ENCODE assay signal across 15 cellular contexts in the genomic region with DNA sequence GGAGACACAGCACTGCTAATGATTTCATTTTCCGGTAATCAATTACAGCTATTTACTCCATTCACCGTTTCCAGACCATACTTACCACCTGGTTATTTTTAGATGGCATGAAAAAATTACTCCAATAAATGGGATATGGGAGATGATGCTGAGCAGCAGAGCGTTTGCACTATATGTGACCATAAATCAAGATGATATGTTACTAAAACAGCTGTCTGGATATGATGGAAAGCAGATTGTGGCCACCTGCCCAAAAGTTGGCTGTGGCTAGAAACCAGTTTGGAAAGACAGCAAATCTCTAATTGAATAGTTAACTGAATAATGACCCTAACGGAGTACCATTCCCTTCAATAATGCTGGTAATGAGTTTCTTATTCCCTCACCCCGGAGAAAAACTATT. TPM values are rescaled to one million over a fixed set of nuclear protein-coding genes. Genes with fewer than 3 reads are reported as not detected.
DNase-seq lines count a peak whose midpoint lies in the region; ATAC-seq and TF ChIP-seq lines count a peak whose summit lies in the region.
"Had no signal": no experiment of that assay in that cellular context is flagged by ENCODE, and none has a peak within 500 bp of the region (broad histone marks: within the 10 kb centered on the region; RNA-seq: fewer than 3 reads in every experiment).

No MANE protein-coding gene starts in this region.

- no peak overlapping the region for H3K27ac Mint-ChIP-seq in endothelial cell (ENCODE audit: unreplicated experiment)
- H3K27ac Mint-ChIP-seq in activated naive CD8-positive, alpha-beta T cell treated with anti-CD3 and anti-CD28 coated beads, Interleukin-2, amount 50 U/mL, for 24 hours = no peak overlapping the region
- H3K27ac Mint-ChIP-seq: B cell; CD4-positive, alpha-beta memory T cell; HFFc6 had no signal

- TF ChIP-seq CTCF in endothelial cell (IDR thresholded peaks at IDR 0.05; ENCODE audit: unreplicated experiment) = no peak

- ATAC-seq in activated naive CD8-positive, alpha-beta T cell treated with anti-CD3 and anti-CD28 coated beads, Interleukin-2, amount 50 U/mL, for 24 hours = no peak
- ATAC-seq in GM21390 (IDR thresholded peaks at IDR 0.05; ENCODE audit: unreplicated experiment) = no peak

- H3K4me3 ChIP-seq in muscle layer of colon (ENCODE audit: low read depth in 1 of 2, low read length in 2 of 2) = no peak overlapping the region

- H3K9me3 ChIP-seq in muscle layer of colon (ENCODE audit: low read length) = no peaks in the 10 kb centered on the region

- peak overlapping the region; percentile 19 for H3K27ac ChIP-seq in muscle layer of colon (ENCODE audit: low read depth, low read length)
- H3K27ac ChIP-seq: C4-2B had no signal

- peaks cover 41% of the 10 kb centered on the region for H3K4me1 ChIP-seq in muscle layer of colon (ENCODE audit: insufficient read depth, low read length)

- no peak overlapping the region for H3K4me3 Mint-ChIP-seq in endothelial cell (ENCODE audit: unreplicated experiment)
- H3K4me3 Mint-ChIP-seq in activated naive CD8-positive, alpha-beta T cell treated with anti-CD3 and anti-CD28 coated beads, Interleukin-2, amount 50 U/mL, for 24 hours = no peak overlapping the region
- H3K4me3 Mint-ChIP-seq: B cell; CD4-positive, alpha-beta memory T cell; HFFc6 had no signal

- DNase-seq in NCI-H524 (lab: John Stamatoyannopoulos, UW) = peak; percentile 1 to 59
- DNase-seq in NCI-H524 treated with DMSO at 0.1 percent for 48 hours (lab: John Stamatoyannopoulos, UW) = no peak
- DNase-seq in NCI-H69 (lab: John Stamatoyannopoulos, UW) = peak; percentile 67
- no peak for DNase-seq in endothelial cell (ENCODE audit: low spot score)
- no peak for DNase-seq in activated naive CD8-positive, alpha-beta T cell treated with anti-CD3 and anti-CD28 coated beads, Interleukin-2, amount 50 U/mL, for 24 hours
- DNase-seq: CD4-positive, alpha-beta memory T cell; DND-41; GDM1; HCEC 1CT; HFFc6; IMR-90 had no signal

- no peaks in the 10 kb centered on the region for H3K4me1 Mint-ChIP-seq in endothelial cell (ENCODE audit: unreplicated experiment)
- H3K4me1 Mint-ChIP-seq in activated naive CD8-positive, alpha-beta T cell treated with anti-CD3 and anti-CD28 coated beads, Interleukin-2, amount 50 U/mL, for 24 hours = no peaks in the 10 kb centered on the region
- H3K4me1 Mint-ChIP-seq: B cell; CD4-positive, alpha-beta memory T cell had no signal

- no peaks in the 10 kb centered on the region for H3K36me3 Mint-ChIP-seq in endothelial cell (ENCODE audit: low read depth, unreplicated experiment)
- no peaks in the 10 kb centered on the region for H3K36me3 Mint-ChIP-seq in activated naive CD8-positive, alpha-beta T cell treated with anti-CD3 and anti-CD28 coated beads, Interleukin-2, amount 50 U/mL, for 24 hours (ENCODE audit: low read depth)
- H3K36me3 Mint-ChIP-seq: CD4-positive, alpha-beta memory T cell had no signal

- H3K36me3 ChIP-seq in muscle layer of colon (ENCODE audit: insufficient read depth, low read length) = no peaks in the 10 kb centered on the region

- H3K9ac ChIP-seq in muscle layer of colon (ENCODE audit: low read length) = no peak overlapping the region

- peaks cover 2% of the 10 kb centered on the region for H3K27me3 Mint-ChIP-seq in endothelial cell (ENCODE audit: unreplicated experiment)
- H3K27me3 Mint-ChIP-seq in activated naive CD8-positive, alpha-beta T cell treated with anti-CD3 and anti-CD28 coated beads, Interleukin-2, amount 50 U/mL, for 24 hours = peaks cover 5% of the 10 kb centered on the region
- H3K27me3 Mint-ChIP-seq: B cell had no signal

- H3K9me3 Mint-ChIP-seq in endothelial cell (ENCODE audit: unreplicated experiment) = no peaks in the 10 kb centered on the region
- H3K9me3 Mint-ChIP-seq in activated naive CD8-positive, alpha-beta T cell treated with anti-CD3 and anti-CD28 coated beads, Interleukin-2, amount 50 U/mL, for 24 hours = peaks cover 6% of the 10 kb centered on the region

- H3K27me3 ChIP-seq in muscle layer of colon (ENCODE audit: control insufficient read depth in 1 of 2, insufficient read depth in 2 of 2, low read length in 2 of 2) = no peaks in the 10 kb centered on the region

RNA-seq across cellular contexts. Expression of a gene that starts 22.5 kb away (rescaled TPM):
- 32.9 TPM for total RNA-seq in endothelial cell (ENCODE audit: unreplicated experiment)

Comparison
In these comparisons a context has a peak if more than half of its experiments do, and no peak if none do; other contexts are left out.
1. DNase-seq: peak in NCI-H524 (2 of 2) and NCI-H69 (single experiment); none in NCI-H524 treated with DMSO at 0.1 percent for 48 hours (single experiment), endothelial cell (single experiment) and activated naive CD8-positive, alpha-beta T cell treated with anti-CD3 and anti-CD28 coated beads, Interleukin-2, amount 50 U/mL, for 24 hours (single experiment).